Comparison of ENCODE assay signal across 8 cellular contexts in the genomic region with DNA sequence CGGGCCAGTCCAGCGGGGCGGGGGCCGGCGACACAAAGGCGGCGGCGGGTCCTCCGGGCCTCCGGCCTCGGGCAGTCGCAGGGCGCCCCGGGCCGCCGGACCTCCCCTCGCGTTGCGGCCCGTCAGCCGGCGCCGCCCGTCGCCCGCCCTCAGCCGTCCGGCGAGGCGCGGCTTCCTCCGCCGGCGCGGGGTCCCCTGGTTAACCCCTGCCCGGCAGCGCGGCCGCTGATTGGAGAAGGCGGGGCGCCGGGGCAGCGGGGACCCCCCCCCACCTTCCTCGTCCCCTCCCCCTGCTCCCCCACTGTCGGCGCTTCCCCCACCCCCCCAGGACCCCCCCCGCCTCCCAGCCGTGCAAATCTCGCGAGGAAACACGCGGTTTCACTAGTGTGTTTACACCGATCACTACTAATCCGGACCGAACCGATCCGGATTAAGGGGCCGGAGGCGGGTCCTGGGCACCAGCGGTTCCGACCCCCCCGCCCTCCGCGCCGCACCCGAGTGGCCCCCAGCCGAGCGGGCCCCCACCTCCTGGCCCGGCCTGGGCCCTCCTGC. TPM values are rescaled to one million over a fixed set of nuclear protein-coding genes. Genes with fewer than 3 reads are reported as not detected.
DNase-seq lines count a peak whose midpoint lies in the region; ATAC-seq and TF ChIP-seq lines count a peak whose summit lies in the region.
"Not testable (repeated sequence)": the region's sequence is repeated elsewhere in the genome, so short reads cannot be mapped to it uniquely, and the experiment has no call there.

A gene (plus strand): TSS at position 402 of the 552 bp plus-strand sequence. CDS start 2,301 bp downstream, outside the sequence.

- DNase-seq in GM23338 (ENCODE audit: low spot score) (peak; percentile 85), LHCN-M2 (ENCODE audit: low read depth) (peak; percentile 77), SJCRH30 (peak; percentile 85 to 89), fibroblast of peridontal ligament (ENCODE audit: extremely low read depth) (peak; percentile 68)
- DNase-seq in activated effector memory CD4-positive, alpha-beta T cell treated with Interleukin-2 at 50 U/mL for 16 hours, result peak; percentile 69
- peak; percentile 58 to 91 (median 74) for DNase-seq in naive thymus-derived CD8-positive, alpha-beta T cell

- peak within 1 kb of the TSS; percentile 96 for H3K4me3 Mint-ChIP-seq in GM23338
- peak within 1 kb of the TSS; percentile 81 to 94 (median 88) for H3K4me3 Mint-ChIP-seq in naive thymus-derived CD8-positive, alpha-beta T cell
- peak within 1 kb of the TSS; percentile 82 for H3K4me3 Mint-ChIP-seq in stimulated activated memory B cell treated with anti-CD40 and anti-IgM and Interleukin-4, amounts not matched to agents 10 μg/mL and 1 μg/mL and 100 μg/mL, for 72 hours

- not testable (repeated sequence) for H3K9me2 ChIP-seq in DOHH2 (replicated peaks; ENCODE audit: control insufficient read depth, low read length); GM23338 (ENCODE audit: insufficient read depth)

- peak within 1 kb of the TSS; percentile 88 for H3K4me3 ChIP-seq in DOHH2 (ENCODE audit: low read length)
- peak within 1 kb of the TSS; percentile 88 for H3K4me3 ChIP-seq in GM23338
- H3K4me3 ChIP-seq in SJCRH30, result peak within 1 kb of the TSS; percentile 100

- H3K9me3 ChIP-seq in DOHH2 (ENCODE audit: control insufficient read depth, insufficient read depth, low read length); SJCRH30 (replicated peaks): not testable (repeated sequence)

- not testable (repeated sequence) for H4K20me1 ChIP-seq in DOHH2 (ENCODE audit: control insufficient read depth, insufficient read depth, low read depth, low read length); GM23338 (replicated peaks; ENCODE audit: insufficient read depth)

- H2AFZ ChIP-seq in GM23338, result peak within 1 kb of the TSS; percentile 38; the same call in 1 of the 2 replicates

- H3K27ac Mint-ChIP-seq in GM23338, result peak within 1 kb of the TSS; percentile 93
- H3K27ac Mint-ChIP-seq in naive thymus-derived CD8-positive, alpha-beta T cell, result peak within 1 kb of the TSS; percentile 82 to 98 (median 96)
- peak within 1 kb of the TSS; percentile 85 for H3K27ac Mint-ChIP-seq in stimulated activated memory B cell treated with anti-CD40 and anti-IgM and Interleukin-4, amounts not matched to agents 10 μg/mL and 1 μg/mL and 100 μg/mL, for 72 hours

- H3K27ac ChIP-seq in DOHH2 (ENCODE audit: low read depth, low read length) (peak within 1 kb of the TSS; percentile 71), SJCRH30 (peak within 1 kb of the TSS; percentile 98)
- H3K27ac ChIP-seq in GM23338 (ENCODE audit: low read depth), result not testable (repeated sequence)

- peaks cover 13% of the 10 kb centered on the region for H3K27me3 Mint-ChIP-seq in GM23338 (ENCODE audit: insufficient read depth, low read depth, poor library complexity)
- not testable (repeated sequence) for H3K27me3 Mint-ChIP-seq in naive thymus-derived CD8-positive, alpha-beta T cell; stimulated activated memory B cell treated with anti-CD40 and anti-IgM and Interleukin-4, amounts not matched to agents 10 μg/mL and 1 μg/mL and 100 μg/mL, for 72 hours

- H3K27me3 ChIP-seq in DOHH2 (ENCODE audit: control insufficient read depth, low read length); GM23338 (ENCODE audit: insufficient read depth); SJCRH30: not testable (repeated sequence)

- peaks cover 38% of the 10 kb centered on the region for H3K36me3 Mint-ChIP-seq in GM23338 (ENCODE audit: low read depth)
- peaks cover 0 to 27% (median 0%) of the 10 kb centered on the region in 3 donors for H3K36me3 Mint-ChIP-seq in naive thymus-derived CD8-positive, alpha-beta T cell
- not testable (repeated sequence) for H3K36me3 Mint-ChIP-seq in stimulated activated memory B cell treated with anti-CD40 and anti-IgM and Interleukin-4, amounts not matched to agents 10 μg/mL and 1 μg/mL and 100 μg/mL, for 72 hours

- not testable (repeated sequence) for H3F3A ChIP-seq in DOHH2 (ENCODE audit: control insufficient read depth, insufficient read depth); GM23338 (replicated peaks; ENCODE audit: low read depth)

- POLR2A ChIA-PET in naive thymus-derived CD8-positive, alpha-beta T cell (lab: Charles Lee), result not testable (repeated sequence)

- peak; percentile 72 for ATAC-seq in GM23338
- ATAC-seq in naive thymus-derived CD8-positive, alpha-beta T cell, result peak; percentile 73 to 74
- ATAC-seq in stimulated activated memory B cell treated with anti-CD40 and anti-IgM and Interleukin-4, amounts not matched to agents 10 μg/mL and 1 μg/mL and 100 μg/mL, for 72 hours, result peak; percentile 91

- peaks cover 42% of the 10 kb centered on the region for H3K36me3 ChIP-seq in DOHH2 (ENCODE audit: control insufficient read depth, low read length)
- H3K36me3 ChIP-seq in GM23338 (ENCODE audit: insufficient read depth); SJCRH30: not testable (repeated sequence)

- H3K79me2 ChIP-seq in DOHH2 (ENCODE audit: control insufficient read depth, low read length) (peaks cover 72% of the 10 kb centered on the region), GM23338 (replicated peaks; ENCODE audit: insufficient read depth) (peaks cover 53% of the 10 kb centered on the region)

- not testable (repeated sequence) for H3K9me3 Mint-ChIP-seq in GM23338; naive thymus-derived CD8-positive, alpha-beta T cell; stimulated activated memory B cell treated with anti-CD40 and anti-IgM and Interleukin-4, amounts not matched to agents 10 μg/mL and 1 μg/mL and 100 μg/mL, for 72 hours

- H3K4me1 ChIP-seq in DOHH2 (ENCODE audit: control insufficient read depth, low read length), result peaks cover 31% of the 10 kb centered on the region
- H3K4me1 ChIP-seq in GM23338 (ENCODE audit: insufficient read depth); SJCRH30: not testable (repeated sequence)

- H3K4me2 ChIP-seq in DOHH2 (ENCODE audit: low read length) (peak within 1 kb of the TSS; percentile 85), GM23338 (peak within 1 kb of the TSS; percentile 96)

- TF ChIP-seq CTCF in DOHH2 (IDR thresholded peaks at IDR 0.05; ENCODE audit: low read depth, low read length, poor library complexity, severe bottlenecking); GM23338 (conservative IDR thresholded peaks at IDR 0.05; ENCODE audit: low read depth in 2 of 2): not testable (repeated sequence)

- peaks cover 12% of the 10 kb centered on the region; the same call in 2 of the 3 replicates for H3K4me1 Mint-ChIP-seq in GM23338
- H3K4me1 Mint-ChIP-seq in naive thymus-derived CD8-positive, alpha-beta T cell, result peaks cover 11 to 46% (median 45%) of the 10 kb centered on the region in 4 donors
- H3K4me1 Mint-ChIP-seq in stimulated activated memory B cell treated with anti-CD40 and anti-IgM and Interleukin-4, amounts not matched to agents 10 μg/mL and 1 μg/mL and 100 μg/mL, for 72 hours, result peaks cover 38% of the 10 kb centered on the region

TF ChIP-seq in GM23338, 12 proteins besides CTCF, POLR2A, EP300 and RAD21:
- TF ChIP-seq POLR2AphosphoS5 (IDR thresholded peaks at IDR 0.05; ENCODE audit: low read depth), result peak; percentile 43

RNA-seq across cellular contexts. Expression of the gene that starts here (rescaled TPM):
- 41.7 and 56.1 TPM in 2 replicates for total RNA-seq in GM23338 (2014; rRNA removed; shearing (Covaris generic))
- 17.3 and 19.6 TPM in 2 replicates for polyA plus RNA-seq in GM23338 (2016; fragmentation: Nextera tagmentation; extraction: Ambion mirVana)
- 38.3 and 38.7 TPM in 2 replicates for total RNA-seq in LHCN-M2 (2014; rRNA removed)
- 15.2 TPM for polyA plus RNA-seq in LHCN-M2 (2012)
- total RNA-seq in SJCRH30 (2014; rRNA removed; shearing (Covaris generic)), result 51.0 and 59.5 TPM in 2 replicates
- 10 to 100 TPM; 71.3 to 79.5 TPM for total RNA-seq in naive thymus-derived CD8-positive, alpha-beta T cell
- polyA plus RNA-seq in naive thymus-derived CD8-positive, alpha-beta T cell, result 10 to 100 TPM in 1 of 3 donors, 1 to 10 TPM in 2; 8.2 to 12.0 (median 9.2) TPM
